In the genomic region with DNA sequence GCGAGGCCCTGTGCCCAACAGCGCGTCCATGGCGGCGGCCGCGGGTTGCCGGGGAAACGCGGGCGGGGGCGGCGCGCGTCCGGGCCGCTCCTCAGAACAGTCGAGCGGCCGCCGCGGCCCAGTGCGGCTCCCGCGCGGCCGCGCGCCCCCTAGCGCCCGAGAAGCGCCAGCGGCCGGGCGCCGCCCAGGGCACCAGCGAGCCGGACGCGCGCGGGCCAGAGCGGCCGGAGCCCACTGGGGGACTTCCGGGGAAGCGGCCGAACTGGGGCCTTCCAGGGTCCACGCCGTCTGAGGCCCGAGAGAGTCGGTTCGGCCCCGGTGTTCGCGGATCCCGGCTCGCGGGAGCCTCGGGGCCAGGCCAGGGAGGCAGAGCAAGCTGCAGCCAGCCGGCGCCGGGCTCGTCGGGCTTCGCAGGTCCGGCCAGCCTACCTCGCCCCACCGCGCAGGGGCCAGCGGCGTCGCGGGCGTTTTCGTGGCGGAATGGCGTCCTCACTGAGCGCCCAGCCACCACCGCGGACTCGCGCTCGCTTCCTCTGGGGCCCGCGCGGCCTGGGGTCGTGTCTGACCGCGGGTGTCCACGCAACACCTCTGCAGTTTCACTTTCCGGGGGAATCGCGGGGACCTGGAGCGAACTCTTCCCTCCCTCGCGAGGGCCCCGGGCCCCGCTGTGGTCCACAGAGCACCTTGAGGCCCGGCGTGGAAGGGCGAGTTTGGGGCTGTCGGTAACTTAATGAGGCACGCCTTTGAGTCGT, we compare ENCODE assay signal across 1 cellular context.
A peak's percentile ranks its signal among the peaks of the same experiment; 100 is the strongest.
TF ChIP-seq lines count a peak whose summit lies in the region.

Gene DENND6B (minus strand): TSS at position 54 of the 752 bp plus-strand sequence. CDS start 24 bp downstream, at position 30.

TF ChIP-seq in HepG2, 621 proteins besides CTCF, POLR2A, EP300 and RAD21 (continued from another document and continues in another):
- TF ChIP-seq, protein P1, sequence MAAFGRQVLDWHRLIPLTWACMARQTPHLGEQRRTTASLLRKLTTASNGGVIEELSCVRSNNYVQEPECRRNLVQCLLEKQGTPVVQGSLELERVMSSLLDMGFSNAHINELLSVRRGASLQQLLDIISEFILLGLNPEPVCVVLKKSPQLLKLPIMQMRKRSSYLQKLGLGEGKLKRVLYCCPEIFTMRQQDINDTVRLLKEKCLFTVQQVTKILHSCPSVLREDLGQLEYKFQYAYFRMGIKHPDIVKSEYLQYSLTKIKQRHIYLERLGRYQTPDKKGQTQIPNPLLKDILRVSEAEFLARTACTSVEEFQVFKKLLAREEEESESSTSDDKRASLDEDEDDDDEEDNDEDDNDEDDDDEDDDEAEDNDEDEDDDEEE (CRISPR knock-in tag; IDR thresholded peaks at IDR 0.05) = peak; percentile 49; the same call in 1 of the 2 replicates
- TF ChIP-seq, protein P2, sequence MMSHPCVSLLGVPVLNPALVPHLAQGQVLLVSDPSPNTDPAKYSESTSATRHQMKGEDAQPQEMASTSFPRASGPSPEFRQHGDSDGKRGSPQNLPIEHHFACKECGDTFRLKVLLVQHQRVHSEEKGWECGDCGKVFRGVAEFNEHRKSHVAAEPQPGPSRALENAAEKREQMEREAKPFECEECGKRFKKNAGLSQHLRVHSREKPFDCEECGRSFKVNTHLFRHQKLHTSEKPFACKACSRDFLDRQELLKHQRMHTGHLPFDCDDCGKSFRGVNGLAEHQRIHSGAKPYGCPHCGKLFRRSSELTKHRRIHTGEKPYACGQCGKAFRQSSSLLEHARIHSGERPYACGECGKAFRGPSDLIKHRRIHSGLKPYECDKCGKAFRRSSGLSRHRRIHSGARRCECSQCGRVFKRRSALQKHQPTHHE (CRISPR knock-in tag; IDR thresholded peaks at IDR 0.05; ENCODE audit: borderline replicate concordance) = peak; percentile 86; the same call in 1 of the 2 replicates
- TF ChIP-seq ARNT2 (CRISPR knock-in tag; IDR thresholded peaks at IDR 0.05; ENCODE audit: low read depth) (no peak), ETV5 (CRISPR knock-in tag; IDR thresholded peaks at IDR 0.05; ENCODE audit: borderline replicate concordance) (peak; percentile 74), KLF15 (CRISPR knock-in tag; IDR thresholded peaks at IDR 0.05; ENCODE audit: borderline replicate concordance) (0 out of 2 replicates have a peak, but pooled peaks have one; percentile 64), KDM5B (CRISPR knock-in tag; IDR thresholded peaks at IDR 0.05; ENCODE audit: borderline replicate concordance) (peak; percentile 84), UBTF (CRISPR knock-in tag; IDR thresholded peaks at IDR 0.05) (peak; percentile 75), ZNF407 (CRISPR knock-in tag; IDR thresholded peaks at IDR 0.05; ENCODE audit: not compliant biosample characterization) (peak; percentile 87), POGK (CRISPR knock-in tag; conservative IDR thresholded peaks at IDR 0.05) (peak; percentile 54), ZSCAN31 (CRISPR knock-in tag; IDR thresholded peaks at IDR 0.05; ENCODE audit: low read depth) (peak; percentile 20; the same call in 1 of the 2 replicates), HNRNPK (IDR thresholded peaks at IDR 0.05; ENCODE audit: low read depth, low read length, poor library complexity, severe bottlenecking) (peak; percentile 51), FOSL1 (CRISPR knock-in tag; IDR thresholded peaks at IDR 0.05; ENCODE audit: borderline replicate concordance) (peak; percentile 37; the same call in 1 of the 2 replicates), ZNF883 (CRISPR knock-in tag; IDR thresholded peaks at IDR 0.05; ENCODE audit: not compliant biosample characterization) (peak; percentile 57), ZNF484 (CRISPR knock-in tag; IDR thresholded peaks at IDR 0.05; ENCODE audit: borderline replicate concordance, low read depth) (no peak; the same call in 1 of the 2 replicates), NCOR1 (IDR thresholded peaks at IDR 0.05; ENCODE audit: borderline replicate concordance, low read length) (no peak), ETV6 (CRISPR knock-in tag; conservative IDR thresholded peaks at IDR 0.05) (peak; percentile 75; the same call in 1 of the 2 replicates), ZNF646 (CRISPR knock-in tag; IDR thresholded peaks at IDR 0.05) (no peak; the same call in 1 of the 2 replicates), ZNF891 (CRISPR knock-in tag; IDR thresholded peaks at IDR 0.05) (peak; percentile 86), SIN3A (IDR thresholded peaks at IDR 0.05; ENCODE audit: borderline replicate concordance, low read depth, low read length) (peak; percentile 79; the same call in 1 of the 2 replicates)
- TF ChIP-seq, protein P3, sequence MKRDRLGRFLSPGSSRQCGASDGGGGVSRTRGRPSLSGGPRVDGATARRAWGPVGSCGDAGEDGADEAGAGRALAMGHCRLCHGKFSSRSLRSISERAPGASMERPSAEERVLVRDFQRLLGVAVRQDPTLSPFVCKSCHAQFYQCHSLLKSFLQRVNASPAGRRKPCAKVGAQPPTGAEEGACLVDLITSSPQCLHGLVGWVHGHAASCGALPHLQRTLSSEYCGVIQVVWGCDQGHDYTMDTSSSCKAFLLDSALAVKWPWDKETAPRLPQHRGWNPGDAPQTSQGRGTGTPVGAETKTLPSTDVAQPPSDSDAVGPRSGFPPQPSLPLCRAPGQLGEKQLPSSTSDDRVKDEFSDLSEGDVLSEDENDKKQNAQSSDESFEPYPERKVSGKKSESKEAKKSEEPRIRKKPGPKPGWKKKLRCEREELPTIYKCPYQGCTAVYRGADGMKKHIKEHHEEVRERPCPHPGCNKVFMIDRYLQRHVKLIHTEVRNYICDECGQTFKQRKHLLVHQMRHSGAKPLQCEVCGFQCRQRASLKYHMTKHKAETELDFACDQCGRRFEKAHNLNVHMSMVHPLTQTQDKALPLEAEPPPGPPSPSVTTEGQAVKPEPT (CRISPR knock-in tag; IDR thresholded peaks at IDR 0.05; ENCODE audit: low read depth) = peak; percentile 73; the same call in 1 of the 2 replicates
